18 cellular contexts compared by ENCODE assay signal in the genomic region with DNA sequence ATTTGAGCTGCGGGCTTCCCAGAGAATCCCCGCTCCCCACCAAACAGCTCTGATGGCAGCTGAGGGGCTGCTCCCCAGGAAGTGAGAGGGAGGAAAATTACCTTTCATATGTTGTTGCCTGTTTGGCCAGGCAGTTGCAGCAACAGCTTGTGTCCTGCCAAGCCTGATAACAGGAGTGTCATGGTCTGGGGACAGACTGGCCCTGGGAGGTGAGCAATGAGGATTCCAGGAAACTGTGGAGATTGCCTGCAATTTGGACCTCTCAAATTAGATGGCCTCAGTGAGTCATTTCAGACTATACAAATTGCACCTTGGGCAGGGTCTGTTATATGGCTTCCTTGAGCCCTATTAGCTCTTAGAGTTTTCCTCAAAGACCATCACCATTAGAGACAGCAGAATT.
DNase-seq lines count a peak whose midpoint lies in the region; ATAC-seq and TF ChIP-seq lines count a peak whose summit lies in the region.
"Had no signal": no experiment of that assay in that cellular context is flagged by ENCODE, and none has a peak within 500 bp of the region (broad histone marks: within the 10 kb centered on the region; RNA-seq: fewer than 3 reads in every experiment).

No MANE protein-coding gene starts in this region.

- H3K27ac ChIP-seq in HCT116 (ENCODE audit: low read depth, low read length) (no peak overlapping the region), gastroesophageal sphincter (no peak overlapping the region)
- H3K27ac ChIP-seq: RWPE1 had no signal

- CTCF ChIA-PET in HCT116 (lab: Charles Lee) = interaction anchor here (2.1 kb wide), 1 partner anchor 10 kb away, joined by 6 read pairs; no protein-coding TSS in a partner anchor

- no peak for TF ChIP-seq RAD21 in HCT116 (IDR thresholded peaks at IDR 0.05; ENCODE audit: low read depth)

- H3K9ac ChIP-seq in HCT116 (ENCODE audit: low read length) = no peak overlapping the region

- H3K4me3 ChIP-seq in HCT116 (replicated peaks in 1 of 2; ENCODE audit: low read depth in 1 of 2, low read length in 2 of 2) (no peak overlapping the region), gastroesophageal sphincter (no peak overlapping the region)

- H4K20me1 ChIP-seq in HCT116 (ENCODE audit: insufficient read depth) = no peaks in the 10 kb centered on the region

- H3K9me3 ChIP-seq in HCT116 (ENCODE audit: control insufficient read depth in 1 of 2, insufficient read depth in 1 of 2, low read depth in 1 of 2, low read length in 2 of 2) (no peaks in the 10 kb centered on the region), gastroesophageal sphincter (peaks cover 0 to 28% (median 0%) of the 10 kb centered on the region in 3 donors)
- H3K9me3 ChIP-seq: Caco-2 had no signal

- DNase-seq in SHP77 treated with DMSO at 0.1 percent for 48 hours (lab: John Stamatoyannopoulos, UW) = peak; percentile 11
- DNase-seq in SHP77 (lab: John Stamatoyannopoulos, UW) = no peak
- no peak for DNase-seq in HCT116 (ENCODE audit: low read depth, low spot score)
- DNase-seq in ecto neural progenitor cell (ENCODE audit: low spot score) = peak; percentile 42
- peak; percentile 52 for DNase-seq in islet precursor cell
- DNase-seq: Caco-2; H7; Karpas-422; MM.1S; NCI-H1105 treated with DMSO at 0.1 percent for 48 hours; NCI-H187; NCI-H510A; NK-92 treated with Interleukin-12 subunit alpha and Interleukin-12 subunit beta, amount 100 ng/mL, for 24 hours; OCI-M1 had no signal

- H3K36me3 ChIP-seq in HCT116 (ENCODE audit: control insufficient read depth in 1 of 2, insufficient read depth in 2 of 2, low read length in 2 of 2) (no peaks in the 10 kb centered on the region), gastroesophageal sphincter (no peaks in the 10 kb centered on the region)

- no peak for TF ChIP-seq EP300 in gastroesophageal sphincter (IDR thresholded peaks at IDR 0.05)

- intact Hi-C loops in HCT116 (cut with micrococcal nuclease) = no loop called here

- peak; percentile 58; the same call in 1 of the 2 replicates for ATAC-seq in HCT116
- no peak for ATAC-seq in GM19452 (IDR thresholded peaks at IDR 0.05; ENCODE audit: unreplicated experiment)
- no peak for ATAC-seq in gastroesophageal sphincter
- ATAC-seq in GM21786 (IDR thresholded peaks at IDR 0.05; ENCODE audit: unreplicated experiment) = no peak

- RAD21 ChIA-PET in HCT116 (lab: Charles Lee; ENCODE audit: low non-redundant PET in 1 of 2, low total read pairs in 2 of 2, uncharacterized antibody in 2 of 2, unreplicated experiment in 2 of 2) = no interaction called here

- H3K4me2 ChIP-seq in HCT116 (ENCODE audit: low read length) = no peak overlapping the region

- no peak for TF ChIP-seq POLR2A in HCT116 (IDR thresholded peaks at IDR 0.05; ENCODE audit: borderline replicate concordance, extremely low read depth, insufficient read depth, insufficient read length)
- TF ChIP-seq POLR2A in gastroesophageal sphincter (IDR thresholded peaks at IDR 0.05) = no peak

- H3K4me1 ChIP-seq in HCT116 (ENCODE audit: control insufficient read depth in 1 of 2, insufficient read depth in 2 of 2, low read length in 2 of 2) (no peaks in the 10 kb centered on the region), gastroesophageal sphincter (no peaks in the 10 kb centered on the region)
- H3K4me1 ChIP-seq: Caco-2 had no signal

- H3K9me2 ChIP-seq in HCT116 (ENCODE audit: insufficient read depth) = no peaks in the 10 kb centered on the region

- no peaks in the 10 kb centered on the region for H3K79me2 ChIP-seq in HCT116 (ENCODE audit: insufficient read depth, low read length)

- H2AFZ ChIP-seq in HCT116 (ENCODE audit: low read depth, low read length, poor library complexity, severe bottlenecking) = no peak overlapping the region

- BruUV-seq in HCT116 (replicated peaks; lab: Mats Ljungman, UMichigan) = no TSS peak

- POLR2A ChIA-PET in HCT116 (lab: Charles Lee) = no interaction called here

- H3K27me3 ChIP-seq in HCT116 (ENCODE audit: insufficient read depth, low read length) (0 out of 2 replicates have a peak, but pooled peaks cover 8% of the 10 kb centered on the region), gastroesophageal sphincter (peaks cover 37% of the 10 kb centered on the region)

- TF ChIP-seq CTCF in HCT116 (IDR thresholded peaks at IDR 0.05 in 2 of 3, conservative IDR thresholded peaks at IDR 0.05 in 1 of 3; ENCODE audit: borderline replicate concordance in 1 of 3, insufficient read depth in 1 of 3, low read depth in 2 of 3, low read length in 2 of 3) (no peak), gastroesophageal sphincter (IDR thresholded peaks at IDR 0.05) (no peak)

- no CpG with 5 or more reads among the region's 2 CpGs for WGBS in gastroesophageal sphincter (ENCODE audit: low coverage in 1 of 2), 2 donors

TF ChIP-seq in HCT116, 20 proteins besides CTCF, POLR2A, EP300 and RAD21:
- TF ChIP-seq FOSL1 (IDR thresholded peaks at IDR 0.05; ENCODE audit: low read depth) = no peak

Comparison
In these comparisons a context has a peak if more than half of its experiments do, and no peak if none do; other contexts are left out.
1. DNase-seq: peak in SHP77 treated with DMSO at 0.1 percent for 48 hours (single experiment), ecto neural progenitor cell (single experiment) and islet precursor cell (single experiment); none in SHP77 (0 of 2) and HCT116 (single experiment).